Comparison of ENCODE assay signal across 24 cellular contexts in genomic region chr12:109234012-109234411, GRCh38.
DNase-seq lines count a peak whose midpoint lies in the region; ATAC-seq and TF ChIP-seq lines count a peak whose summit lies in the region.
"Had no signal": no experiment of that assay in that cellular context is flagged by ENCODE, and none has a peak within 500 bp of the region (broad histone marks: within the 10 kb centered on the region; RNA-seq: fewer than 3 reads in every experiment).

No MANE protein-coding gene starts in this region.

- no peak overlapping the region for H3K4me3 Mint-ChIP-seq in natural killer cell treated with Interleukin-12 subunit alpha and Interleukin-12 subunit beta and Interleukin-15 and Interleukin-18, amount 100 ng/mL, for 72 hours
- H3K4me3 Mint-ChIP-seq in MCF 10A (ENCODE audit: unreplicated experiment) = no peak overlapping the region
- H3K4me3 Mint-ChIP-seq: CD14-positive monocyte; CD4-positive, alpha-beta memory T cell; HFFc6 had no signal

- no TSS peak for BruUV-seq in MCF 10A (replicated peaks; lab: Mats Ljungman, UMichigan)

- H3K27ac ChIP-seq in angular gyrus (ENCODE audit: low read depth, low read length) (peak overlapping the region; percentile 89), layer of hippocampus (ENCODE audit: low read depth, low read length) (peak overlapping the region; percentile 90), psoas muscle (no peak overlapping the region), temporal lobe (ENCODE audit: low read depth, low read length) (peak overlapping the region; percentile 95)
- no peak overlapping the region for H3K27ac ChIP-seq in effector memory CD4-positive, alpha-beta T cell (ENCODE audit: insufficient read depth, low read length, poor library complexity, severe bottlenecking)
- H3K27ac ChIP-seq: 22Rv1, A549, BLaER1, HL-60 had no signal

- peaks cover under 1 to 98% of the 10 kb centered on the region in 2 donors for H3K36me3 ChIP-seq in psoas muscle (ENCODE audit: insufficient read depth in 1 of 2, low read depth in 1 of 2)
- peaks cover 5% of the 10 kb centered on the region for H3K36me3 ChIP-seq in effector memory CD4-positive, alpha-beta T cell (ENCODE audit: control insufficient read depth, insufficient read depth, low read length)
- H3K36me3 ChIP-seq: BLaER1 had no signal

- H3K36me3 Mint-ChIP-seq in natural killer cell treated with Interleukin-12 subunit alpha and Interleukin-12 subunit beta and Interleukin-15 and Interleukin-18, amount 100 ng/mL, for 72 hours = no peaks in the 10 kb centered on the region
- no peaks in the 10 kb centered on the region for H3K36me3 Mint-ChIP-seq in MCF 10A (ENCODE audit: insufficient read depth, unreplicated experiment)

- POLR2A ChIA-PET in MCF 10A (lab: Yijun Ruan, JAX) = no interaction called here

- no peaks in the 10 kb centered on the region for H3K9me3 ChIP-seq in psoas muscle
- H3K9me3 ChIP-seq in effector memory CD4-positive, alpha-beta T cell (ENCODE audit: control insufficient read depth, low read length) = no peaks in the 10 kb centered on the region
- H3K9me3 ChIP-seq: A549, BLaER1 had no signal

- H3K4me1 ChIP-seq in psoas muscle = no peaks in the 10 kb centered on the region
- H3K4me1 ChIP-seq in effector memory CD4-positive, alpha-beta T cell (ENCODE audit: control insufficient read depth, insufficient read depth, low read length, poor library complexity, severe bottlenecking) = no peaks in the 10 kb centered on the region
- H3K4me1 ChIP-seq: A549 had no signal

- DNase-seq in psoas muscle (no peak), MCF 10A (ENCODE audit: unreplicated experiment) (no peak)
- DNase-seq in effector memory CD4-positive, alpha-beta T cell = no peak
- no peak for DNase-seq in natural killer cell treated with Interleukin-12 subunit alpha and Interleukin-12 subunit beta and Interleukin-15 and Interleukin-18, amount 100 ng/mL, for 72 hours (ENCODE audit: low spot score)
- DNase-seq: Calu3; CD4-positive, alpha-beta memory T cell; DMS 273 treated with DMSO at 0.1 percent for 48 hours; DMS53; DND-41; EL; GOT3; H7; HFFc6; IMR-90 had no signal

- intact Hi-C loops in psoas muscle (cut with DNase I) = loop anchor here in 1 of 2 donors (10.0 kb wide), 2 partner anchors 59 to 261 kb away; no protein-coding TSS in a partner anchor
- intact Hi-C loops in MCF 10A (cut with micrococcal nuclease) = no loop called here

- H3K4me1 Mint-ChIP-seq in natural killer cell treated with Interleukin-12 subunit alpha and Interleukin-12 subunit beta and Interleukin-15 and Interleukin-18, amount 100 ng/mL, for 72 hours (ENCODE audit: low read depth in 2 of 2) = no peaks in the 10 kb centered on the region
- no peaks in the 10 kb centered on the region for H3K4me1 Mint-ChIP-seq in MCF 10A (ENCODE audit: insufficient read depth, unreplicated experiment)
- H3K4me1 Mint-ChIP-seq: CD14-positive monocyte; CD4-positive, alpha-beta memory T cell had no signal

- WGBS in psoas muscle, 3 donors = 82 to 87% (median 85%) methylated on average over 15 of the region's 15 CpGs

- no peaks in the 10 kb centered on the region for H3K27me3 ChIP-seq in layer of hippocampus (ENCODE audit: control insufficient read depth, insufficient read depth, low read length)
- no peaks in the 10 kb centered on the region for H3K27me3 ChIP-seq in psoas muscle (ENCODE audit: insufficient read depth in 3 of 3, low read length in 2 of 3)
- H3K27me3 ChIP-seq in effector memory CD4-positive, alpha-beta T cell (replicated peaks; ENCODE audit: control insufficient read depth, insufficient read depth, low read length, poor library complexity, severe bottlenecking) = no peaks in the 10 kb centered on the region
- H3K27me3 ChIP-seq: BLaER1 had no signal

- H3K4me3 ChIP-seq in psoas muscle = no peak overlapping the region
- H3K4me3 ChIP-seq in effector memory CD4-positive, alpha-beta T cell (ENCODE audit: insufficient read depth, low read depth, low read length, poor library complexity, severe bottlenecking) = no peak overlapping the region
- H3K4me3 ChIP-seq: A549, BLaER1, GM12878 had no signal

- no peak for TF ChIP-seq CTCF in psoas muscle (IDR thresholded peaks at IDR 0.05)
- no peak for TF ChIP-seq CTCF in MCF 10A (IDR thresholded peaks at IDR 0.05; ENCODE audit: unreplicated experiment)

- no peaks in the 10 kb centered on the region for H3K27me3 Mint-ChIP-seq in natural killer cell treated with Interleukin-12 subunit alpha and Interleukin-12 subunit beta and Interleukin-15 and Interleukin-18, amount 100 ng/mL, for 72 hours
- no peaks in the 10 kb centered on the region for H3K27me3 Mint-ChIP-seq in MCF 10A (ENCODE audit: insufficient read depth, unreplicated experiment)
- H3K27me3 Mint-ChIP-seq: CD4-positive, alpha-beta memory T cell had no signal

- CTCF ChIA-PET in MCF 10A (lab: Yijun Ruan, JAX) = interaction anchor here (1.0 kb wide), 1 partner anchor 30 kb away, joined by 3 read pairs; no protein-coding TSS in a partner anchor

- peak in 3 of 4 donors; percentile 9 to 20 (median 19) for ATAC-seq in psoas muscle
- ATAC-seq in natural killer cell treated with Interleukin-12 subunit alpha and Interleukin-12 subunit beta and Interleukin-15 and Interleukin-18, amount 100 ng/mL, for 72 hours = no peak
- ATAC-seq: A549, GM12878, HCT116 had no signal

- no peak overlapping the region for H3K27ac Mint-ChIP-seq in natural killer cell treated with Interleukin-12 subunit alpha and Interleukin-12 subunit beta and Interleukin-15 and Interleukin-18, amount 100 ng/mL, for 72 hours
- no peak overlapping the region for H3K27ac Mint-ChIP-seq in MCF 10A (ENCODE audit: low read depth, unreplicated experiment)
- H3K27ac Mint-ChIP-seq: CD14-positive monocyte; CD4-positive, alpha-beta memory T cell; HFFc6 had no signal

- H3K9me3 Mint-ChIP-seq in natural killer cell treated with Interleukin-12 subunit alpha and Interleukin-12 subunit beta and Interleukin-15 and Interleukin-18, amount 100 ng/mL, for 72 hours = no peaks in the 10 kb centered on the region
- H3K9me3 Mint-ChIP-seq in MCF 10A (ENCODE audit: unreplicated experiment) = no peaks in the 10 kb centered on the region
- H3K9me3 Mint-ChIP-seq: CD14-positive monocyte; CD4-positive, alpha-beta memory T cell; HFFc6 had no signal

Comparison
In these comparisons a context has a peak if more than half of its experiments do, and no peak if none do; other contexts are left out.
1. H3K27ac ChIP-seq: peak in angular gyrus (single experiment), layer of hippocampus (single experiment) and temporal lobe (single experiment); none in psoas muscle (single experiment) and effector memory CD4-positive, alpha-beta T cell (single experiment).
2. ATAC-seq: peak in psoas muscle (3 of 4); none in natural killer cell treated with Interleukin-12 subunit alpha and Interleukin-12 subunit beta and Interleukin-15 and Interleukin-18, amount 100 ng/mL, for 72 hours (0 of 2).